9 cellular contexts compared by ENCODE assay signal in genomic region chr1:12144236-12144635, GRCh38. TPM values are rescaled to one million over a fixed set of nuclear protein-coding genes. Genes with fewer than 3 reads are reported as not detected.
DNase-seq lines count a peak whose midpoint lies in the region; ATAC-seq and TF ChIP-seq lines count a peak whose summit lies in the region.
"Had no signal": no experiment of that assay in that cellular context is flagged by ENCODE, and none has a peak within 500 bp of the region (broad histone marks: within the 10 kb centered on the region; RNA-seq: fewer than 3 reads in every experiment).

No MANE protein-coding gene starts in this region.

- peaks cover 26% of the 10 kb centered on the region for H3K4me1 Mint-ChIP-seq in HFFc6 (ENCODE audit: low read depth)
- peaks cover 73% of the 10 kb centered on the region for H3K4me1 Mint-ChIP-seq in activated B cell treated with CpG ODN at 0.5 μM for 24 hours
- peaks cover 54% of the 10 kb centered on the region for H3K4me1 Mint-ChIP-seq in stimulated activated effector memory CD8-positive, alpha-beta T cell treated with anti-CD3 and anti-CD28 coated beads, Interleukin-12 subunit alpha, Interleukin-12 subunit beta, amount 100 ng/mL, for 72 hours

- POLR2A ChIA-PET in activated B cell treated with CpG ODN at 0.5 μM for 24 hours (lab: Charles Lee): interaction anchor here (0.7 to 7.7 kb wide), 4 partner anchors 7 to 55 kb away, joined by 3 to 86 read pairs (median 11); no protein-coding TSS in a partner anchor

- ATAC-seq in activated B cell treated with CpG ODN at 0.5 μM for 24 hours (ENCODE audit: low read depth): no peak
- no peak for ATAC-seq in stimulated activated effector memory CD8-positive, alpha-beta T cell treated with anti-CD3 and anti-CD28 coated beads, Interleukin-12 subunit alpha, Interleukin-12 subunit beta, amount 100 ng/mL, for 72 hours

- TF ChIP-seq CTCF in HFFc6 (IDR thresholded peaks at IDR 0.05) (no peak), activated B cell treated with CpG ODN at 0.5 μM for 24 hours (IDR thresholded peaks at IDR 0.05) (no peak)

- 0 out of 2 replicates have a peak overlapping the region, but pooled peaks have one; percentile 69 for H3K4me3 Mint-ChIP-seq in HFFc6
- H3K4me3 Mint-ChIP-seq in activated B cell treated with CpG ODN at 0.5 μM for 24 hours: peak overlapping the region; percentile 41
- H3K4me3 Mint-ChIP-seq in stimulated activated effector memory CD8-positive, alpha-beta T cell treated with anti-CD3 and anti-CD28 coated beads, Interleukin-12 subunit alpha, Interleukin-12 subunit beta, amount 100 ng/mL, for 72 hours: no peak overlapping the region

- H3K9me3 Mint-ChIP-seq in HFFc6: no peaks in the 10 kb centered on the region
- H3K9me3 Mint-ChIP-seq in activated B cell treated with CpG ODN at 0.5 μM for 24 hours: no peaks in the 10 kb centered on the region
- H3K9me3 Mint-ChIP-seq in stimulated activated effector memory CD8-positive, alpha-beta T cell treated with anti-CD3 and anti-CD28 coated beads, Interleukin-12 subunit alpha, Interleukin-12 subunit beta, amount 100 ng/mL, for 72 hours: no peaks in the 10 kb centered on the region

- peak overlapping the region; percentile 95 for H3K27ac Mint-ChIP-seq in HFFc6
- H3K27ac Mint-ChIP-seq in activated B cell treated with CpG ODN at 0.5 μM for 24 hours: peak overlapping the region; percentile 79
- H3K27ac Mint-ChIP-seq in stimulated activated effector memory CD8-positive, alpha-beta T cell treated with anti-CD3 and anti-CD28 coated beads, Interleukin-12 subunit alpha, Interleukin-12 subunit beta, amount 100 ng/mL, for 72 hours: peak overlapping the region; percentile 86

- CTCF ChIA-PET in activated B cell treated with CpG ODN at 0.5 μM for 24 hours (lab: Charles Lee): no interaction called here

- H3K36me3 Mint-ChIP-seq in HFFc6 (ENCODE audit: low read depth): peaks cover 2% of the 10 kb centered on the region; the same call in 1 of the 2 replicates
- no peaks in the 10 kb centered on the region for H3K36me3 Mint-ChIP-seq in activated B cell treated with CpG ODN at 0.5 μM for 24 hours (ENCODE audit: low read depth)
- H3K36me3 Mint-ChIP-seq in stimulated activated effector memory CD8-positive, alpha-beta T cell treated with anti-CD3 and anti-CD28 coated beads, Interleukin-12 subunit alpha, Interleukin-12 subunit beta, amount 100 ng/mL, for 72 hours: peaks cover 22% of the 10 kb centered on the region

- DNase-seq in HFFc6 (no peak), activated B cell treated with CpG ODN at 0.5 μM for 24 hours (no peak), islet precursor cell (peak; percentile 68), NCI-H1436 treated with DMSO at 0.1 percent for 48 hours (lab: John Stamatoyannopoulos, UW) (no peak), NCI-H345 treated with DMSO at 0.1 percent for 48 hours (lab: John Stamatoyannopoulos, UW; ENCODE audit: unreplicated experiment) (no peak), NCI-H2171 (lab: John Stamatoyannopoulos, UW) (no peak)
- DNase-seq in stimulated activated effector memory CD8-positive, alpha-beta T cell treated with anti-CD3 and anti-CD28 coated beads, Interleukin-12 subunit alpha, Interleukin-12 subunit beta, amount 100 ng/mL, for 72 hours (ENCODE audit: low spot score in 2 of 2): no peak
- DNase-seq: NCI-H524; stimulated activated CD4-positive, alpha-beta T cell treated with anti-CD3 and anti-CD28 coated beads, Interleukin-2, amount 100 ng/mL, for 48 hours had no signal

- H3K27me3 Mint-ChIP-seq in HFFc6 (ENCODE audit: insufficient read depth) (no peaks in the 10 kb centered on the region; the same call in 1 of the 2 replicates), activated B cell treated with CpG ODN at 0.5 μM for 24 hours (no peaks in the 10 kb centered on the region)

- intact Hi-C loops in activated B cell treated with CpG ODN at 0.5 μM for 24 hours (cut with micrococcal nuclease): loop anchor here (5.0 kb wide), 1 partner anchor 38 kb away; no protein-coding TSS in a partner anchor

RNA-seq across cellular contexts. Expression of gene TNFRSF1B, which starts 22.6 kb away (rescaled TPM):
- total RNA-seq in HFFc6 (2021; fragmentation: NEBNext Ultra II Directional; extraction: Animal tissue kit (Norgen Biotek cat#: 25700)): under 1 TPM; 0.14 to 0.66 (median 0.33) TPM
- total RNA-seq in activated B cell treated with CpG ODN at 0.5 μM for 24 hours: 89.0 and 98.6 TPM in 2 replicates

Comparison
In these comparisons a context has a peak if more than half of its experiments do, and no peak if none do; other contexts are left out.
1. RNA of gene TNFRSF1B, which starts 22.6 kb away (total RNA-seq): 89.0 to 98.6 TPM in activated B cell treated with CpG ODN at 0.5 μM for 24 hours; 0.14 to 0.66 TPM in HFFc6; every median in the first group is over 10 times any median in the second.
2. Peak in every context shown above with its lines, with median percentiles within 50 percentile points of each other: H3K27ac Mint-ChIP-seq.